In genomic region chr1:15071936-15072335, GRCh38 we compare ENCODE assay signal across 27 cellular contexts.
"Had no signal": no experiment of that assay in that cellular context is flagged by ENCODE, and none has a peak within 500 bp of the region (broad histone marks: within the 10 kb centered on the region; RNA-seq: fewer than 3 reads in every experiment).

No MANE protein-coding gene starts in this region.

- ATAC-seq: effector memory CD8-positive, alpha-beta T cell; esophagus mucosa; gastrocnemius medialis; heart right ventricle; left cardiac atrium; left lung; left ventricle myocardium superior; lower lobe of right lung; mucosa of descending colon had no signal

- DNase-seq: colonic mucosa; cortex of kidney; effector CD8-positive, alpha-beta T cell; effector memory CD8-positive, alpha-beta T cell; endodermal cell; erythroblast; esophagus squamous epithelium; foreskin fibroblast; foreskin melanocyte; gastrocnemius medialis; glutamatergic neuron; head of caudate nucleus; heart right ventricle; hippocampal formation; left cardiac atrium; left lung; left ventricle myocardium superior; lower lobe of right lung; mesenchymal stem cell; mucosa of descending colon had no signal

- H3K4me3 ChIP-seq: colonic mucosa, esophagus squamous epithelium, gastrocnemius medialis, heart right ventricle, left lung, lower lobe of right lung, mucosa of descending colon had no signal

- H3K4me1 ChIP-seq: colonic mucosa, gastrocnemius medialis, heart right ventricle, left lung had no signal

- H3K27ac Mint-ChIP-seq: dendritic cell treated with granulocyte-macrophage colony-stimulating factor and Interleukin-4, amounts not matched to agents 40 ng/mL and 50 ng/mL, for 4 days; effector memory CD8-positive, alpha-beta T cell; endodermal cell; mesothelial cell of epicardium had no signal

- H3K27me3 ChIP-seq: colonic mucosa, esophagus squamous epithelium, gastrocnemius medialis, heart right ventricle, left lung had no signal

- H3K36me3 Mint-ChIP-seq: mesothelial cell of epicardium had no signal

- H3K9me3 Mint-ChIP-seq: dendritic cell treated with granulocyte-macrophage colony-stimulating factor and Interleukin-4, amounts not matched to agents 40 ng/mL and 50 ng/mL, for 4 days; effector memory CD8-positive, alpha-beta T cell; endodermal cell; mesothelial cell of epicardium had no signal

- FAIRE-seq: endometrium, islet of Langerhans, keratinocyte had no signal

- H3K4me3 Mint-ChIP-seq: dendritic cell treated with granulocyte-macrophage colony-stimulating factor and Interleukin-4, amounts not matched to agents 40 ng/mL and 50 ng/mL, for 4 days; effector memory CD8-positive, alpha-beta T cell; endodermal cell; mesothelial cell of epicardium had no signal

- H3K36me3 ChIP-seq: colonic mucosa, gastrocnemius medialis, heart right ventricle, left lung had no signal

- H3K9me3 ChIP-seq: colonic mucosa, esophagus squamous epithelium, gastrocnemius medialis, heart right ventricle, left lung, lower lobe of right lung, mucosa of descending colon had no signal

- H3K4me1 Mint-ChIP-seq: endodermal cell had no signal

- H3K27me3 Mint-ChIP-seq: dendritic cell treated with granulocyte-macrophage colony-stimulating factor and Interleukin-4, amounts not matched to agents 40 ng/mL and 50 ng/mL, for 4 days had no signal

- H3K27ac ChIP-seq: colonic mucosa, epithelial cell of prostate, esophagus squamous epithelium, gastrocnemius medialis, heart right ventricle, left lung, lower lobe of right lung had no signal
